Comparison of ENCODE assay signal across 1 cellular context in the genomic region with DNA sequence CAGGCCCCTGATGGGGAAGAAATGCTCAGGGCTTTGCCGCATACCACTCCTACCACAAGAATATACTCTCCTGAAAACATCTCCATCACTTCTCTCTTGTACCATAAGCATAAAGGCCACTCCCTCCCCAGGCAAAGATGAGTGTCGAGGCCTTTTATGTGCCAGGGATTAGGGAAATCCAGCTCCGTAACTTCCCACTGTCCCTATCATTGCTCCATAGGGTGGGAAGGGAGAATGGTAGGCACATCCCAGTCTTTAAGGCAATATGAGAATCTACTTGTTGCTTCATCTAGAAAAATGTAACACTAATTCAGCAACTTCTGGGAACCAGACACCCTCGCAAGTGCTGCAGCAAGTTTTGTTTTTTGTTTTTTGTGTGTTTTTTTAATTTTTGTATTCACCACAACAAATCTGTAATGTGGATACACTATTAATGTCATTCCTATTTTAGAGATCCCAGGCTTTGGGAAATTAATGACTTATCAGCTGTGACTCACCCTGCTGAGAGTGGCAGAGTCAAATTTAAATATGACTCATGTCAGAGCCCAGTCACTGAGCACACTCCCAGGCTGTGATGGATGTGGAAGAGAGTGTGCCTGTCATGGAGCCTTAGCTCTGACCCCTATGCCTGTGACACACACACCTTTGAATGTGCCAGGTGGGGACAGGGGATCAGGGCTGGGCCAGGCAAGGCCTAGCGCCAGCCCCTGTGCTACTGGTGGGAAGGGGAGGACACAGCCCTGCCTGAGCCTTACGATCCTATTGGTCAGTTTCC.
A peak's percentile ranks its signal among the peaks of the same experiment; 100 is the strongest.
TF ChIP-seq lines count a peak whose summit lies in the region.

No MANE protein-coding gene starts in this region.

TF ChIP-seq in K562, 482 proteins besides CTCF, POLR2A, EP300 and RAD21 (continued from another document and continues in another):
- TF ChIP-seq ZBTB11 (CRISPR knock-in tag; IDR thresholded peaks at IDR 0.05) (no peak), ZNF780A (CRISPR knock-in tag; IDR thresholded peaks at IDR 0.05) (no peak), ZNF589 (CRISPR knock-in tag; IDR thresholded peaks at IDR 0.05; ENCODE audit: low read depth) (no peak), PHTF2 (CRISPR knock-in tag; IDR thresholded peaks at IDR 0.05) (no peak), SETDB1 (IDR thresholded peaks at IDR 0.05; ENCODE audit: low read length) (no peak), RCOR1 (IDR thresholded peaks at IDR 0.05; ENCODE audit: borderline replicate concordance in 1 of 2, low read depth in 2 of 2, low read length in 2 of 2) (peak in 1 of 2 experiments; percentile 66; a peak in 1 of 4 replicates), ZNF232 (CRISPR knock-in tag; IDR thresholded peaks at IDR 0.05) (no peak), TFAP4 (CRISPR knock-in tag; IDR thresholded peaks at IDR 0.05; ENCODE audit: borderline replicate concordance) (peak; percentile 23; the same call in 1 of the 2 replicates), CTBP1 (IDR thresholded peaks at IDR 0.05; ENCODE audit: borderline replicate concordance) (peak; percentile 55; the same call in 1 of the 2 replicates), ZC3H8 (IDR thresholded peaks at IDR 0.05) (no peak), ZNF143 (CRISPR knock-in tag; IDR thresholded peaks at IDR 0.05) (no peak), ZNF23 (CRISPR knock-in tag; IDR thresholded peaks at IDR 0.05) (no peak), ZNF408 (CRISPR knock-in tag; IDR thresholded peaks at IDR 0.05; ENCODE audit: low read depth) (no peak), POLR2G (IDR thresholded peaks at IDR 0.05; ENCODE audit: low read depth, low read length) (no peak), SIN3B (IDR thresholded peaks at IDR 0.05; ENCODE audit: low read depth) (no peak), CBX8 (IDR thresholded peaks at IDR 0.05; ENCODE audit: borderline replicate concordance, extremely low read depth, low read depth, low read length, poor library complexity, severe bottlenecking) (no peak), CREB5 (CRISPR knock-in tag; IDR thresholded peaks at IDR 0.05) (no peak), ZNF175 (CRISPR knock-in tag; IDR thresholded peaks at IDR 0.05; ENCODE audit: low read depth) (no peak), JUN (IDR thresholded peaks at IDR 0.05; ENCODE audit: borderline replicate concordance, low read depth, low read length) (peak; percentile 95), JUN (CRISPR knock-in tag; IDR thresholded peaks at IDR 0.05; ENCODE audit: borderline replicate concordance) (no peak), GABPB1 (CRISPR knock-in tag; IDR thresholded peaks at IDR 0.05) (0 out of 2 replicates have a peak, but pooled peaks have one; percentile 35), DPF2 (IDR thresholded peaks at IDR 0.05) (peak; percentile 85), TEAD2 (tag; IDR thresholded peaks at IDR 0.05) (no peak), BHLHE40 (IDR thresholded peaks at IDR 0.05; ENCODE audit: low read length) (peak; percentile 76), PCBP2 (IDR thresholded peaks at IDR 0.05; ENCODE audit: low read depth, low read length, poor library complexity, severe bottlenecking) (no peak), SREBF1 (IDR thresholded peaks at IDR 0.05; ENCODE audit: borderline replicate concordance, low read depth, low read length) (no peak), SMARCE1 (IDR thresholded peaks at IDR 0.05) (peak; percentile 87), TARDBP (IDR thresholded peaks at IDR 0.05) (no peak), CHD2 (IDR thresholded peaks at IDR 0.05; ENCODE audit: low read depth, low read length) (no peak), U2AF1 (optimal IDR thresholded peaks at IDR 0.05; ENCODE audit: low read depth, low read length) (no peak), KDM1A (IDR thresholded peaks at IDR 0.05) (peak in 1 of 2 experiments; percentile 33; a peak in 1 of 4 replicates), MEIS2 (IDR thresholded peaks at IDR 0.05; ENCODE audit: partially characterized antibody) (peak; percentile 90), ZC3H11A (IDR thresholded peaks at IDR 0.05; ENCODE audit: low read depth, low read length) (no peak), ZNF695 (CRISPR knock-in tag; IDR thresholded peaks at IDR 0.05) (no peak), ZNF121 (CRISPR knock-in tag; conservative IDR thresholded peaks at IDR 0.05) (no peak)
- TF ChIP-seq, protein P1, sequence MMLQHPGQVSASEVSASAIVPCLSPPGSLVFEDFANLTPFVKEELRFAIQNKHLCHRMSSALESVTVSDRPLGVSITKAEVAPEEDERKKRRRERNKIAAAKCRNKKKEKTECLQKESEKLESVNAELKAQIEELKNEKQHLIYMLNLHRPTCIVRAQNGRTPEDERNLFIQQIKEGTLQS (IDR thresholded peaks at IDR 0.05), result peak; percentile 97
- TF ChIP-seq, protein P1 (CRISPR knock-in tag; conservative IDR thresholded peaks at IDR 0.05), result peak; percentile 92
- TF ChIP-seq, protein P2, sequence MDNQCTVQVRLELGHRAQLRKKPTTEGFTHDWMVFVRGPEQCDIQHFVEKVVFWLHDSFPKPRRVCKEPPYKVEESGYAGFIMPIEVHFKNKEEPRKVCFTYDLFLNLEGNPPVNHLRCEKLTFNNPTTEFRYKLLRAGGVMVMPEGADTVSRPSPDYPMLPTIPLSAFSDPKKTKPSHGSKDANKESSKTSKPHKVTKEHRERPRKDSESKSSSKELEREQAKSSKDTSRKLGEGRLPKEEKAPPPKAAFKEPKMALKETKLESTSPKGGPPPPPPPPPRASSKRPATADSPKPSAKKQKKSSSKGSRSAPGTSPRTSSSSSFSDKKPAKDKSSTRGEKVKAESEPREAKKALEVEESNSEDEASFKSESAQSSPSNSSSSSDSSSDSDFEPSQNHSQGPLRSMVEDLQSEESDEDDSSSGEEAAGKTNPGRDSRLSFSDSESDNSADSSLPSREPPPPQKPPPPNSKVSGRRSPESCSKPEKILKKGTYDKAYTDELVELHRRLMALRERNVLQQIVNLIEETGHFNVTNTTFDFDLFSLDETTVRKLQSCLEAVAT (IDR thresholded peaks at IDR 0.05), result no peak
- TF ChIP-seq, protein P3, sequence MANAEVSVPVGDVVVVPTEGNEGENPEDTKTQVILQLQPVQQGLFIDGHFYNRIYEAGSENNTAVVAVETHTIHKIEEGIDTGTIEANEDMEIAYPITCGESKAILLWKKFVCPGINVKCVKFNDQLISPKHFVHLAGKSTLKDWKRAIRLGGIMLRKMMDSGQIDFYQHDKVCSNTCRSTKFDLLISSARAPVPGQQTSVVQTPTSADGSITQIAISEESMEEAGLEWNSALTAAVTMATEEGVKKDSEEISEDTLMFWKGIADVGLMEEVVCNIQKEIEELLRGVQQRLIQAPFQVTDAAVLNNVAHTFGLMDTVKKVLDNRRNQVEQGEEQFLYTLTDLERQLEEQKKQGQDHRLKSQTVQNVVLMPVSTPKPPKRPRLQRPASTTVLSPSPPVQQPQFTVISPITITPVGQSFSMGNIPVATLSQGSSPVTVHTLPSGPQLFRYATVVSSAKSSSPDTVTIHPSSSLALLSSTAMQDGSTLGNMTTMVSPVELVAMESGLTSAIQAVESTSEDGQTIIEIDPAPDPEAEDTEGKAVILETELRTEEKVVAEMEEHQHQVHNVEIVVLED (CRISPR knock-in tag; IDR thresholded peaks at IDR 0.05), result no peak
- TF ChIP-seq, protein P4, sequence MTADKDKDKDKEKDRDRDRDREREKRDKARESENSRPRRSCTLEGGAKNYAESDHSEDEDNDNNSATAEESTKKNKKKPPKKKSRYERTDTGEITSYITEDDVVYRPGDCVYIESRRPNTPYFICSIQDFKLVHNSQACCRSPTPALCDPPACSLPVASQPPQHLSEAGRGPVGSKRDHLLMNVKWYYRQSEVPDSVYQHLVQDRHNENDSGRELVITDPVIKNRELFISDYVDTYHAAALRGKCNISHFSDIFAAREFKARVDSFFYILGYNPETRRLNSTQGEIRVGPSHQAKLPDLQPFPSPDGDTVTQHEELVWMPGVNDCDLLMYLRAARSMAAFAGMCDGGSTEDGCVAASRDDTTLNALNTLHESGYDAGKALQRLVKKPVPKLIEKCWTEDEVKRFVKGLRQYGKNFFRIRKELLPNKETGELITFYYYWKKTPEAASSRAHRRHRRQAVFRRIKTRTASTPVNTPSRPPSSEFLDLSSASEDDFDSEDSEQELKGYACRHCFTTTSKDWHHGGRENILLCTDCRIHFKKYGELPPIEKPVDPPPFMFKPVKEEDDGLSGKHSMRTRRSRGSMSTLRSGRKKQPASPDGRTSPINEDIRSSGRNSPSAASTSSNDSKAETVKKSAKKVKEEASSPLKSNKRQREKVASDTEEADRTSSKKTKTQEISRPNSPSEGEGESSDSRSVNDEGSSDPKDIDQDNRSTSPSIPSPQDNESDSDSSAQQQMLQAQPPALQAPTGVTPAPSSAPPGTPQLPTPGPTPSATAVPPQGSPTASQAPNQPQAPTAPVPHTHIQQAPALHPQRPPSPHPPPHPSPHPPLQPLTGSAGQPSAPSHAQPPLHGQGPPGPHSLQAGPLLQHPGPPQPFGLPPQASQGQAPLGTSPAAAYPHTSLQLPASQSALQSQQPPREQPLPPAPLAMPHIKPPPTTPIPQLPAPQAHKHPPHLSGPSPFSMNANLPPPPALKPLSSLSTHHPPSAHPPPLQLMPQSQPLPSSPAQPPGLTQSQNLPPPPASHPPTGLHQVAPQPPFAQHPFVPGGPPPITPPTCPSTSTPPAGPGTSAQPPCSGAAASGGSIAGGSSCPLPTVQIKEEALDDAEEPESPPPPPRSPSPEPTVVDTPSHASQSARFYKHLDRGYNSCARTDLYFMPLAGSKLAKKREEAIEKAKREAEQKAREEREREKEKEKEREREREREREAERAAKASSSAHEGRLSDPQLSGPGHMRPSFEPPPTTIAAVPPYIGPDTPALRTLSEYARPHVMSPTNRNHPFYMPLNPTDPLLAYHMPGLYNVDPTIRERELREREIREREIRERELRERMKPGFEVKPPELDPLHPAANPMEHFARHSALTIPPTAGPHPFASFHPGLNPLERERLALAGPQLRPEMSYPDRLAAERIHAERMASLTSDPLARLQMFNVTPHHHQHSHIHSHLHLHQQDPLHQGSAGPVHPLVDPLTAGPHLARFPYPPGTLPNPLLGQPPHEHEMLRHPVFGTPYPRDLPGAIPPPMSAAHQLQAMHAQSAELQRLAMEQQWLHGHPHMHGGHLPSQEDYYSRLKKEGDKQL (CRISPR knock-in tag; IDR thresholded peaks at IDR 0.05; ENCODE audit: borderline replicate concordance), result no peak
- TF ChIP-seq, protein P5, sequence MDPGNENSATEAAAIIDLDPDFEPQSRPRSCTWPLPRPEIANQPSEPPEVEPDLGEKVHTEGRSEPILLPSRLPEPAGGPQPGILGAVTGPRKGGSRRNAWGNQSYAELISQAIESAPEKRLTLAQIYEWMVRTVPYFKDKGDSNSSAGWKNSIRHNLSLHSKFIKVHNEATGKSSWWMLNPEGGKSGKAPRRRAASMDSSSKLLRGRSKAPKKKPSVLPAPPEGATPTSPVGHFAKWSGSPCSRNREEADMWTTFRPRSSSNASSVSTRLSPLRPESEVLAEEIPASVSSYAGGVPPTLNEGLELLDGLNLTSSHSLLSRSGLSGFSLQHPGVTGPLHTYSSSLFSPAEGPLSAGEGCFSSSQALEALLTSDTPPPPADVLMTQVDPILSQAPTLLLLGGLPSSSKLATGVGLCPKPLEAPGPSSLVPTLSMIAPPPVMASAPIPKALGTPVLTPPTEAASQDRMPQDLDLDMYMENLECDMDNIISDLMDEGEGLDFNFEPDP (CRISPR knock-in tag; IDR thresholded peaks at IDR 0.05), result no peak
